In genomic region chr10:13365168-13365687, GRCh38 we compare ENCODE assay signal across 15 cellular contexts. TPM values are rescaled to one million over a fixed set of nuclear protein-coding genes. Genes with fewer than 3 reads are reported as not detected.
A peak's percentile ranks its signal among the peaks of the same experiment; 100 is the strongest.
DNase-seq lines count a peak whose midpoint lies in the region; FAIRE-seq and TF ChIP-seq lines count a peak whose summit lies in the region.
"Had no signal": no experiment of that assay in that cellular context is flagged by ENCODE, and none has a peak within 500 bp of the region (broad histone marks: within the 10 kb centered on the region; RNA-seq: fewer than 3 reads in every experiment).

No MANE protein-coding gene starts in this region.

- H3K27ac ChIP-seq in neural progenitor cell, result no peak overlapping the region
- H3K27ac ChIP-seq: BLaER1, HL-60 had no signal

- H3K36me3 Mint-ChIP-seq in neural progenitor cell, result no peaks in the 10 kb centered on the region

- peak overlapping the region; percentile 13 for H3K27ac Mint-ChIP-seq in neural progenitor cell

- H3K9me3 Mint-ChIP-seq in neural progenitor cell, result no peaks in the 10 kb centered on the region

- H3K4me3 ChIP-seq in neural progenitor cell, result no peak overlapping the region
- H3K4me3 ChIP-seq: BLaER1 had no signal

- H4K20me1 ChIP-seq in neural progenitor cell (ENCODE audit: low read depth), result no peaks in the 10 kb centered on the region
- H4K20me1 ChIP-seq: BLaER1 had no signal

- H3K27me3 ChIP-seq in neural progenitor cell, result no peaks in the 10 kb centered on the region
- H3K27me3 ChIP-seq: BLaER1 had no signal

- H3K27me3 Mint-ChIP-seq in neural progenitor cell (ENCODE audit: insufficient read depth, low read depth), result peaks cover 5% of the 10 kb centered on the region

- no peak overlapping the region for H3K4me2 ChIP-seq in neural progenitor cell
- H3K4me2 ChIP-seq: BLaER1 had no signal

- no peaks in the 10 kb centered on the region for H3K79me2 ChIP-seq in neural progenitor cell (ENCODE audit: low read depth)

- H3K9me3 ChIP-seq in neural progenitor cell (ENCODE audit: low read depth), result no peaks in the 10 kb centered on the region

- no peak for FAIRE-seq in D721Med (lab: Jason Lieb, UNC)
- FAIRE-seq: GM12892 had no signal

- no peaks in the 10 kb centered on the region for H3F3A ChIP-seq in neural progenitor cell (ENCODE audit: low read depth)

- TF ChIP-seq CTCF in neural progenitor cell (IDR thresholded peaks at IDR 0.05), result no peak
- no peak for TF ChIP-seq CTCF in D721Med (IDR thresholded peaks at IDR 0.05; ENCODE audit: insufficient read depth, missing control alignments)

- DNase-seq in EH (ENCODE audit: low read depth) (peak; percentile 3), NCI-H2227 treated with DMSO at 0.1 percent for 48 hours (lab: John Stamatoyannopoulos, UW) (peak; percentile 26), kidney tubule cell (ENCODE audit: low spot score) (peak; percentile 9), neural progenitor cell (ENCODE audit: low spot score) (no peak), ureter (ENCODE audit: low spot score) (no peak), D721Med (ENCODE audit: insufficient read length, low spot score) (no peak), RPMI8226 (no peak)
- no peak for DNase-seq in stimulated activated CD4-positive, alpha-beta T cell treated with anti-CD3 and anti-CD28 coated beads, Interleukin-2, amount 100 ng/mL, for 24 hours
- DNase-seq: 8988T, AML-193, DMS79 treated with DMSO at 0.1 percent for 48 hours, GDM1 had no signal

- H3K36me3 ChIP-seq in neural progenitor cell, result no peaks in the 10 kb centered on the region
- H3K36me3 ChIP-seq: BLaER1 had no signal

- H2AFZ ChIP-seq in neural progenitor cell (replicated peaks), result no peak overlapping the region

- no peaks in the 10 kb centered on the region for H3K4me1 ChIP-seq in neural progenitor cell
- H3K4me1 ChIP-seq: BLaER1 had no signal

- H3K9ac ChIP-seq in neural progenitor cell, result no peak overlapping the region
- H3K9ac ChIP-seq: BLaER1 had no signal

- no peak overlapping the region for H3K4me3 Mint-ChIP-seq in neural progenitor cell

- H3K4me1 Mint-ChIP-seq in neural progenitor cell, result no peaks in the 10 kb centered on the region

RNA-seq across cellular contexts. Expression of gene SEPHS1, which starts 17.1 kb away (rescaled TPM):
- total RNA-seq in neural progenitor cell (ENCODE audit: low replicate concordance), result 94.9 and 95.9 TPM in 2 replicates
- 44.7 TPM for total RNA-seq in ureter

Comparison
In these comparisons a context has a peak if more than half of its experiments do, and no peak if none do; other contexts are left out.
1. DNase-seq: peak in EH (single experiment), NCI-H2227 treated with DMSO at 0.1 percent for 48 hours (single experiment) and kidney tubule cell (single experiment); none in neural progenitor cell (single experiment), ureter (single experiment), D721Med (single experiment), stimulated activated CD4-positive, alpha-beta T cell treated with anti-CD3 and anti-CD28 coated beads, Interleukin-2, amount 100 ng/mL, for 24 hours (0 of 2) and RPMI8226 (single experiment).